In genomic region chr11:32829680-32830412, GRCh38 we compare ENCODE assay signal across 8 cellular contexts. TPM values are rescaled to one million over a fixed set of nuclear protein-coding genes. Genes with fewer than 3 reads are reported as not detected.
DNase-seq lines count a peak whose midpoint lies in the region; ATAC-seq and TF ChIP-seq lines count a peak whose summit lies in the region.

PRRG4 (plus strand) TSS chr11:32829927; CDS start chr11:32830530, 603 bp downstream.

- H3K36me3 ChIP-seq in iPS-20b (ENCODE audit: insufficient read depth, low read depth, low read length) (no peaks in the 10 kb centered on the region), skeletal muscle tissue (ENCODE audit: control insufficient read depth in 3 of 3, insufficient read depth in 3 of 3, low read length in 3 of 3) (no peaks in the 10 kb centered on the region)

- ATAC-seq in GM19372 (IDR thresholded peaks at IDR 0.05; ENCODE audit: low read depth, unreplicated experiment) = peak; percentile 77
- peak; percentile 83 for ATAC-seq in HG03439 (IDR thresholded peaks at IDR 0.05; ENCODE audit: unreplicated experiment)

- H3K9me3 ChIP-seq in iPS-20b (ENCODE audit: insufficient read depth, low read depth, low read length) (no peaks in the 10 kb centered on the region), skeletal muscle tissue (ENCODE audit: control insufficient read depth in 3 of 3, low read length in 3 of 3) (no peaks in the 10 kb centered on the region)

- H3K9ac ChIP-seq in iPS-20b (ENCODE audit: low read depth, low read length) (peak within 1 kb of the TSS; percentile 14), skeletal muscle tissue (ENCODE audit: low read depth in 1 of 3, low read length in 3 of 3) (peak within 1 kb of the TSS; percentile 54 to 68 (median 56))

- DNase-seq in DMS53 (lab: John Stamatoyannopoulos, UW) = peak; percentile 93
- DNase-seq in OCI-M1 (lab: John Stamatoyannopoulos, UW) = peak; percentile 85
- DNase-seq in astrocyte of the spinal cord (ENCODE audit: low read depth, low spot score) = peak; percentile 13
- no peak for DNase-seq in OCI-M2 (lab: John Stamatoyannopoulos, UW; ENCODE audit: unreplicated experiment)

- H3K4me3 ChIP-seq in astrocyte of the spinal cord (ENCODE audit: low read depth, low read length) (peak within 1 kb of the TSS; percentile 43), iPS-20b (ENCODE audit: low read length) (peak within 1 kb of the TSS; percentile 68), skeletal muscle tissue (ENCODE audit: low read length in 3 of 3) (peak within 1 kb of the TSS; percentile 64 to 71 (median 69))

- TF ChIP-seq CTCF in astrocyte of the spinal cord (IDR thresholded peaks at IDR 0.05; ENCODE audit: low read depth, low read length) = no peak

- H3K27ac ChIP-seq in iPS-20b (ENCODE audit: low read length) = no peak within 1 kb of the TSS
- no peak within 1 kb of the TSS for H3K27ac ChIP-seq in skeletal muscle tissue (ENCODE audit: low read depth, low read length)

- in situ Hi-C loops in astrocyte of the spinal cord (cut with HindIII; ENCODE audit: low sequenced_read_pairs) = no loop called here

- peaks cover 41% of the 10 kb centered on the region for H3K27me3 ChIP-seq in iPS-20b (ENCODE audit: insufficient read depth, low read length)
- peaks cover 5 to 12% (median 10%) of the 10 kb centered on the region in 3 donors for H3K27me3 ChIP-seq in skeletal muscle tissue (ENCODE audit: control insufficient read depth in 3 of 3, insufficient read depth in 3 of 3, low read length in 3 of 3)

- H3K4me1 ChIP-seq in iPS-20b (ENCODE audit: insufficient read depth, low read length) (no peaks in the 10 kb centered on the region), skeletal muscle tissue (ENCODE audit: control insufficient read depth in 3 of 3, insufficient read depth in 3 of 3, low read length in 3 of 3) (peaks cover 0 to 9% (median 5%) of the 10 kb centered on the region in 3 donors)

RNA-seq across cellular contexts. Expression of gene PRRG4, which starts in this region (rescaled TPM):
- total RNA-seq in skeletal muscle tissue = under 0.01 TPM
